Comparison of ENCODE assay signal across 27 cellular contexts in genomic region chr5:111783537-111783936, GRCh38.
"Had no signal": no experiment of that assay in that cellular context is flagged by ENCODE, and none has a peak within 500 bp of the region (broad histone marks: within the 10 kb centered on the region; RNA-seq: fewer than 3 reads in every experiment).

No MANE protein-coding gene starts in this region.

- H3K36me3 ChIP-seq: esophagus squamous epithelium, gastrocnemius medialis, neutrophil, ovary, right lobe of liver, thyroid gland, upper lobe of left lung, vagina had no signal

- H3K27ac ChIP-seq: esophagus squamous epithelium, gastrocnemius medialis, hepatocyte, neutrophil, ovary, right lobe of liver, thyroid gland, upper lobe of left lung, vagina, VCaP had no signal

- H2AFZ ChIP-seq: hepatocyte had no signal

- H3K9me3 ChIP-seq: esophagus squamous epithelium, gastrocnemius medialis, neutrophil, ovary, right lobe of liver, thyroid gland, upper lobe of left lung, vagina had no signal

- FAIRE-seq: TTC549 had no signal

- DNase-seq: activated CD4-positive, alpha-beta T cell treated with anti-CD3 and anti-CD28 coated beads for 4 hours; activated CD4-positive, alpha-beta T cell treated with anti-CD3 and anti-CD28 coated beads, Interleukin-2, amount 50 U/mL, for 4 hours; activated effector memory CD4-positive, alpha-beta T cell treated with Interleukin-2 at 50 U/mL for 16 hours; activated naive CD4-positive, alpha-beta T cell treated with Interleukin-2 at 50 U/mL for 16 hours; activated T-cell treated with anti-CD3 and anti-CD28 coated beads for 4 hours; anterior cingulate cortex; cortex of kidney; esophagus squamous epithelium; gastrocnemius medialis; glutamatergic neuron; islet precursor cell; left cardiac atrium; naive B cell; nephron progenitor cell; ovary; right lobe of liver; stimulated activated CD4-positive, alpha-beta T cell treated with anti-CD3 and anti-CD28 coated beads, Interleukin-4, amount 100 ng/mL, for 24 hours; stimulated activated naive CD8-positive, alpha-beta T cell treated with anti-CD3 and anti-CD28 coated beads, Interleukin-15, amount 100 ng/mL, for 72 hours; T-helper 9 cell; thyroid gland; upper lobe of left lung had no signal

- H3K27me3 ChIP-seq: esophagus squamous epithelium, gastrocnemius medialis, hepatocyte, neutrophil, ovary, right lobe of liver, thyroid gland, upper lobe of left lung, vagina had no signal

- H3K4me1 ChIP-seq: gastrocnemius medialis, right lobe of liver, thyroid gland, vagina had no signal

- ATAC-seq: gastrocnemius medialis; left cardiac atrium; right lobe of liver; stimulated activated effector memory CD8-positive, alpha-beta T cell treated with anti-CD3 and anti-CD28 coated beads, Interleukin-12 subunit alpha, Interleukin-12 subunit beta, amount 100 ng/mL, for 72 hours; stimulated activated naive CD8-positive, alpha-beta T cell treated with anti-CD3 and anti-CD28 coated beads, Interleukin-15, amount 100 ng/mL, for 72 hours had no signal

- H3K79me2 ChIP-seq: hepatocyte had no signal

- H3K4me3 ChIP-seq: esophagus squamous epithelium, gastrocnemius medialis, hepatocyte, ovary, right lobe of liver, thyroid gland, upper lobe of left lung, vagina had no signal

- H3K4me2 ChIP-seq: hepatocyte had no signal
